18 cellular contexts compared by ENCODE assay signal in genomic region chr1:192824511-192824910, GRCh38. TPM values are rescaled to one million over a fixed set of nuclear protein-coding genes. Genes with fewer than 3 reads are reported as not detected.
DNase-seq lines count a peak whose midpoint lies in the region; ATAC-seq and TF ChIP-seq lines count a peak whose summit lies in the region.
"Had no signal": no experiment of that assay in that cellular context is flagged by ENCODE, and none has a peak within 500 bp of the region (broad histone marks: within the 10 kb centered on the region; RNA-seq: fewer than 3 reads in every experiment).

No MANE protein-coding gene starts in this region.

- H3K9me3 ChIP-seq in ascending aorta: no peaks in the 10 kb centered on the region

- no peaks in the 10 kb centered on the region for H3K9me3 Mint-ChIP-seq in activated naive CD8-positive, alpha-beta T cell treated with anti-CD3 and anti-CD28 coated beads for 36 hours
- no peaks in the 10 kb centered on the region for H3K9me3 Mint-ChIP-seq in activated naive CD8-positive, alpha-beta T cell treated with anti-CD3 and anti-CD28 coated beads, Interleukin-2, amount 50 U/mL, for 24 hours
- H3K9me3 Mint-ChIP-seq in mesothelial cell of epicardium: peaks cover under 1% of the 10 kb centered on the region
- H3K9me3 Mint-ChIP-seq: CD4-positive, alpha-beta T cell; GM23338; IgD-negative memory B cell had no signal

- TF ChIP-seq CTCF in ascending aorta (IDR thresholded peaks at IDR 0.05) (no peak), mesothelial cell of epicardium (IDR thresholded peaks at IDR 0.05; ENCODE audit: unreplicated experiment) (no peak)

- H3K27ac Mint-ChIP-seq in activated naive CD8-positive, alpha-beta T cell treated with anti-CD3 and anti-CD28 coated beads for 36 hours: peak overlapping the region; percentile 31
- no peak overlapping the region for H3K27ac Mint-ChIP-seq in activated naive CD8-positive, alpha-beta T cell treated with anti-CD3 and anti-CD28 coated beads, Interleukin-2, amount 50 U/mL, for 24 hours
- peak overlapping the region; percentile 11 for H3K27ac Mint-ChIP-seq in mesothelial cell of epicardium
- H3K27ac Mint-ChIP-seq: B cell; CD4-positive, alpha-beta T cell; GM23338; IgD-negative memory B cell had no signal

- no peak for DNase-seq in activated naive CD8-positive, alpha-beta T cell treated with anti-CD3 and anti-CD28 coated beads for 36 hours
- DNase-seq in activated naive CD8-positive, alpha-beta T cell treated with anti-CD3 and anti-CD28 coated beads, Interleukin-2, amount 50 U/mL, for 24 hours: no peak
- DNase-seq in ascending aorta (ENCODE audit: low spot score in 2 of 2) (no peak), mesothelial cell of epicardium (ENCODE audit: low spot score in 2 of 2, unreplicated experiment in 2 of 2) (no peak), amniotic stem cell (lab: John Stamatoyannopoulos, UW) (no peak), OCI-M2 (lab: John Stamatoyannopoulos, UW; ENCODE audit: unreplicated experiment) (no peak)
- DNase-seq in activated CD8-positive, alpha-beta memory T cell treated with anti-CD3 and anti-CD28 coated beads for 24 hours: no peak
- DNase-seq: 8988T; ACHN; C1 segment of cervical spinal cord; Calu3; CD4-positive, alpha-beta T cell; DMS79; EL; H7 had no signal

- no peak overlapping the region for H3K4me3 ChIP-seq in ascending aorta
- H3K4me3 ChIP-seq: GM23338 had no signal

- ATAC-seq in activated naive CD8-positive, alpha-beta T cell treated with anti-CD3 and anti-CD28 coated beads, Interleukin-2, amount 50 U/mL, for 24 hours: no peak
- ATAC-seq: GM23338 had no signal

- no peaks in the 10 kb centered on the region for H3K36me3 ChIP-seq in ascending aorta

- H3K4me3 Mint-ChIP-seq in activated naive CD8-positive, alpha-beta T cell treated with anti-CD3 and anti-CD28 coated beads for 36 hours: no peak overlapping the region
- no peak overlapping the region for H3K4me3 Mint-ChIP-seq in activated naive CD8-positive, alpha-beta T cell treated with anti-CD3 and anti-CD28 coated beads, Interleukin-2, amount 50 U/mL, for 24 hours
- H3K4me3 Mint-ChIP-seq in mesothelial cell of epicardium: no peak overlapping the region
- H3K4me3 Mint-ChIP-seq: B cell; CD4-positive, alpha-beta T cell; GM23338; IgD-negative memory B cell had no signal

- H3K4me1 ChIP-seq in ascending aorta: peaks cover 0 to 11% of the 10 kb centered on the region in 2 donors

- peak overlapping the region; percentile 5 to 53 for H3K27ac ChIP-seq in ascending aorta

- peaks cover 5% of the 10 kb centered on the region for H3K27me3 Mint-ChIP-seq in activated naive CD8-positive, alpha-beta T cell treated with anti-CD3 and anti-CD28 coated beads for 36 hours
- H3K27me3 Mint-ChIP-seq in activated naive CD8-positive, alpha-beta T cell treated with anti-CD3 and anti-CD28 coated beads, Interleukin-2, amount 50 U/mL, for 24 hours: peaks cover 18% of the 10 kb centered on the region
- no peaks in the 10 kb centered on the region for H3K27me3 Mint-ChIP-seq in mesothelial cell of epicardium (ENCODE audit: low read depth)

- no peaks in the 10 kb centered on the region for H3K27me3 ChIP-seq in ascending aorta

- H3K36me3 Mint-ChIP-seq in activated naive CD8-positive, alpha-beta T cell treated with anti-CD3 and anti-CD28 coated beads for 36 hours: peaks cover 1% of the 10 kb centered on the region
- H3K36me3 Mint-ChIP-seq in activated naive CD8-positive, alpha-beta T cell treated with anti-CD3 and anti-CD28 coated beads, Interleukin-2, amount 50 U/mL, for 24 hours (ENCODE audit: low read depth): no peaks in the 10 kb centered on the region
- no peaks in the 10 kb centered on the region for H3K36me3 Mint-ChIP-seq in mesothelial cell of epicardium

- intact Hi-C loops in ascending aorta (cut with DNase I): loop anchor here (5.0 kb wide), 1 partner anchor 78 kb away; no protein-coding TSS in a partner anchor

- peaks cover 5% of the 10 kb centered on the region for H3K4me1 Mint-ChIP-seq in activated naive CD8-positive, alpha-beta T cell treated with anti-CD3 and anti-CD28 coated beads for 36 hours
- H3K4me1 Mint-ChIP-seq in activated naive CD8-positive, alpha-beta T cell treated with anti-CD3 and anti-CD28 coated beads, Interleukin-2, amount 50 U/mL, for 24 hours: no peaks in the 10 kb centered on the region
- H3K4me1 Mint-ChIP-seq in mesothelial cell of epicardium: peaks cover 33% of the 10 kb centered on the region
- H3K4me1 Mint-ChIP-seq: B cell, IgD-negative memory B cell had no signal

RNA-seq across cellular contexts. Expression of gene RGS2, which starts 15.7 kb away (rescaled TPM):
- total RNA-seq in activated naive CD8-positive, alpha-beta T cell treated with anti-CD3 and anti-CD28 coated beads for 36 hours: 1 to 10 TPM; 5.1 to 6.1 TPM
- 11.9 TPM for total RNA-seq in ascending aorta
- total RNA-seq in mesothelial cell of epicardium: 51.6 to 55.2 TPM (median 54.4 TPM) in 3 replicates
